ENCODE assay signal across 17 cellular contexts in genomic region chr16:10013364-10013763, GRCh38.
DNase-seq lines count a peak whose midpoint lies in the region; FAIRE-seq and TF ChIP-seq lines count a peak whose summit lies in the region.
"Had no signal": no experiment of that assay in that cellular context is flagged by ENCODE, and none has a peak within 500 bp of the region (broad histone marks: within the 10 kb centered on the region; RNA-seq: fewer than 3 reads in every experiment).

No MANE protein-coding gene starts in this region.

- H3K27ac Mint-ChIP-seq in Calu3 (ENCODE audit: unreplicated experiment): peak overlapping the region; percentile 27
- H3K27ac Mint-ChIP-seq: CD8-positive, alpha-beta T cell; HFFc6 had no signal

- CTCF ChIA-PET in Calu3 (lab: Charles Lee): interaction anchor here (0.6 to 1.9 kb wide), 6 partner anchors 15 to 365 kb away, joined by 3 to 4 read pairs (median 3); partner anchors contain the start of gene GRIN2A
- CTCF ChIA-PET in SK-N-SH (lab: Yijun Ruan, JAX): no interaction called here

- H3K4me3 ChIP-seq in bronchial epithelial cell (ENCODE audit: low read depth, low read length) (no peak overlapping the region), retinal pigment epithelial cell (ENCODE audit: low read length) (no peak overlapping the region), SK-N-SH (ENCODE audit: low read depth in 2 of 2, low read length in 1 of 2) (no peak overlapping the region), HAP-1 (no peak overlapping the region)
- H3K4me3 ChIP-seq: GM23248 had no signal

- 21% methylated on average over 4 of the region's 4 CpGs for WGBS in SK-N-SH (ENCODE audit: low lambda C conversion rate)

- H3K27me3 ChIP-seq in bronchial epithelial cell (ENCODE audit: control insufficient read depth, insufficient read depth, low read length) (no peaks in the 10 kb centered on the region), SK-N-SH (ENCODE audit: insufficient read depth) (no peaks in the 10 kb centered on the region), HAP-1 (ENCODE audit: low read depth) (no peaks in the 10 kb centered on the region)

- no peaks in the 10 kb centered on the region for H3K79me2 ChIP-seq in SK-N-SH (ENCODE audit: insufficient read depth)

- H3K4me2 ChIP-seq in SK-N-SH: no peak overlapping the region

- FAIRE-seq in bronchial epithelial cell (lab: Jason Lieb, UNC) (peak; percentile 47), GM12892 (lab: Jason Lieb, UNC) (no peak)
- FAIRE-seq: D721Med had no signal

- H3K9ac ChIP-seq in SK-N-SH: no peak overlapping the region
- H3K9ac ChIP-seq: GM23248 had no signal

- intact Hi-C loops in Calu3 (cut with micrococcal nuclease; ENCODE audit: unreplicated experiment): loop anchor here (1.0 kb wide), 1 partner anchor 63 kb away; no protein-coding TSS in a partner anchor

- H3F3A ChIP-seq in SK-N-SH (replicated peaks; ENCODE audit: insufficient read depth): no peaks in the 10 kb centered on the region

- no peaks in the 10 kb centered on the region for H3K9me2 ChIP-seq in SK-N-SH

- no peak for TF ChIP-seq CTCF in Calu3 (IDR thresholded peaks at IDR 0.05; ENCODE audit: unreplicated experiment)
- TF ChIP-seq CTCF in bronchial epithelial cell (IDR thresholded peaks at IDR 0.05; ENCODE audit: insufficient read depth, low read length, severe bottlenecking): no peak
- TF ChIP-seq CTCF in retinal pigment epithelial cell (conservative IDR thresholded peaks at IDR 0.05; ENCODE audit: low read depth, low read length): peak; percentile 4
- no peak for TF ChIP-seq CTCF in SK-N-SH (IDR thresholded peaks at IDR 0.05)

- H3K9me3 ChIP-seq in SK-N-SH (no peaks in the 10 kb centered on the region; the same call in 1 of the 2 replicates), HAP-1 (no peaks in the 10 kb centered on the region)

- DNase-seq in Calu3 (no peak), bronchial epithelial cell (ENCODE audit: low read depth) (no peak), iPS-NIHi7 (ENCODE audit: extremely low spot score) (peak; percentile 41), retinal pigment epithelial cell (ENCODE audit: low read depth) (no peak), SK-N-SH (no peak), NCI-H187 treated with DMSO at 0.1 percent for 48 hours (lab: John Stamatoyannopoulos, UW) (no peak), HAP-1 (ENCODE audit: low spot score in 2 of 2) (no peak), GM12892 (ENCODE audit: insufficient read length) (no peak)
- DNase-seq: CD8-positive, alpha-beta T cell; DMS79; GM23248; HFFc6; KG1; NCI-H1436 treated with DMSO at 0.1 percent for 48 hours; NCI-H2081 treated with DMSO at 0.1 percent for 48 hours; NCI-H524 had no signal

- no peak overlapping the region for H2AFZ ChIP-seq in SK-N-SH (ENCODE audit: low read depth)
- H2AFZ ChIP-seq: GM23248 had no signal

- TF ChIP-seq POLR2A in GM12892 (IDR thresholded peaks at IDR 0.05; ENCODE audit: low read depth, low read length): no peak

- no peaks in the 10 kb centered on the region for H3K36me3 Mint-ChIP-seq in Calu3 (ENCODE audit: insufficient read depth, unreplicated experiment)
- H3K36me3 Mint-ChIP-seq: CD8-positive, alpha-beta T cell had no signal

- BruUV-seq in Calu3 (replicated peaks; lab: Mats Ljungman, UMichigan): no TSS peak

- no peaks in the 10 kb centered on the region for H4K20me1 ChIP-seq in SK-N-SH (ENCODE audit: insufficient read depth)

- no peaks in the 10 kb centered on the region for H3K27me3 Mint-ChIP-seq in Calu3 (ENCODE audit: unreplicated experiment)

- in situ Hi-C loops in HAP-1 (cut with MboI; ENCODE audit: low sequenced_read_pairs): no loop called here

- H3K9me3 Mint-ChIP-seq in Calu3 (ENCODE audit: low read depth, unreplicated experiment): no peaks in the 10 kb centered on the region
- H3K9me3 Mint-ChIP-seq: CD8-positive, alpha-beta T cell; HFFc6 had no signal

- no peak for TF ChIP-seq EP300 in SK-N-SH (IDR thresholded peaks at IDR 0.05; ENCODE audit: borderline replicate concordance in 1 of 2, low read depth in 1 of 2, low read length in 1 of 2)

- H3K4me1 ChIP-seq in SK-N-SH (ENCODE audit: control insufficient read depth in 1 of 2, insufficient read depth in 2 of 2, low read depth in 1 of 2, low read length in 1 of 2): no peaks in the 10 kb centered on the region; a peak in 1 of 4 replicates
- no peaks in the 10 kb centered on the region for H3K4me1 ChIP-seq in HAP-1

- H3K27ac ChIP-seq in SK-N-SH (ENCODE audit: low read depth in 2 of 2, low read length in 1 of 2): no peak overlapping the region
- H3K27ac ChIP-seq: GM23248 had no signal

- TF ChIP-seq RAD21 in SK-N-SH (IDR thresholded peaks at IDR 0.05; ENCODE audit: low read length): no peak

- peaks cover 31% of the 10 kb centered on the region for H3K4me1 Mint-ChIP-seq in Calu3 (ENCODE audit: low read depth, unreplicated experiment)

- H3K36me3 ChIP-seq in bronchial epithelial cell (ENCODE audit: control insufficient read depth, insufficient read depth, low read length) (no peaks in the 10 kb centered on the region), SK-N-SH (replicated peaks in 1 of 2; ENCODE audit: control insufficient read depth in 1 of 2, insufficient read depth in 2 of 2, low read length in 1 of 2) (no peaks in the 10 kb centered on the region), HAP-1 (replicated peaks) (no peaks in the 10 kb centered on the region)

- POLR2A ChIA-PET in SK-N-SH (lab: Yijun Ruan, JAX): no interaction called here

- no peak overlapping the region for H3K4me3 Mint-ChIP-seq in Calu3 (ENCODE audit: low read depth, unreplicated experiment)
- H3K4me3 Mint-ChIP-seq: CD8-positive, alpha-beta T cell; HFFc6 had no signal

TF ChIP-seq in SK-N-SH, 30 proteins besides CTCF, POLR2A, EP300 and RAD21:
- TF ChIP-seq POLR2AphosphoS5 (IDR thresholded peaks at IDR 0.05; ENCODE audit: low read depth, low read length) (no peak), GABPA (IDR thresholded peaks at IDR 0.05; ENCODE audit: low read depth) (no peak), JUND (IDR thresholded peaks at IDR 0.05) (no peak), ELF1 (IDR thresholded peaks at IDR 0.05) (no peak), RFX5 (IDR thresholded peaks at IDR 0.05; ENCODE audit: low read length) (no peak), FOXJ3 (CRISPR knock-in tag; IDR thresholded peaks at IDR 0.05) (no peak), SIN3A (IDR thresholded peaks at IDR 0.05; ENCODE audit: borderline replicate concordance, low read depth, low read length) (no peak), MEF2A (IDR thresholded peaks at IDR 0.05; ENCODE audit: borderline replicate concordance, low read depth) (no peak), TEAD4 (IDR thresholded peaks at IDR 0.05; ENCODE audit: borderline replicate concordance, insufficient read depth) (no peak), RXRA (IDR thresholded peaks at IDR 0.05; ENCODE audit: borderline replicate concordance, low read depth) (no peak), USF2 (IDR thresholded peaks at IDR 0.05; ENCODE audit: borderline replicate concordance, low read depth, low read length) (no peak), CHD2 (IDR thresholded peaks at IDR 0.05; ENCODE audit: low read length, partially characterized antibody) (no peak), ZBTB33 (IDR thresholded peaks at IDR 0.05; ENCODE audit: borderline replicate concordance, low read depth) (no peak), IRF3 (IDR thresholded peaks at IDR 0.05; ENCODE audit: low read depth, low read length) (no peak)
